ENCODE assay signal across 8 cellular contexts in the genomic region with DNA sequence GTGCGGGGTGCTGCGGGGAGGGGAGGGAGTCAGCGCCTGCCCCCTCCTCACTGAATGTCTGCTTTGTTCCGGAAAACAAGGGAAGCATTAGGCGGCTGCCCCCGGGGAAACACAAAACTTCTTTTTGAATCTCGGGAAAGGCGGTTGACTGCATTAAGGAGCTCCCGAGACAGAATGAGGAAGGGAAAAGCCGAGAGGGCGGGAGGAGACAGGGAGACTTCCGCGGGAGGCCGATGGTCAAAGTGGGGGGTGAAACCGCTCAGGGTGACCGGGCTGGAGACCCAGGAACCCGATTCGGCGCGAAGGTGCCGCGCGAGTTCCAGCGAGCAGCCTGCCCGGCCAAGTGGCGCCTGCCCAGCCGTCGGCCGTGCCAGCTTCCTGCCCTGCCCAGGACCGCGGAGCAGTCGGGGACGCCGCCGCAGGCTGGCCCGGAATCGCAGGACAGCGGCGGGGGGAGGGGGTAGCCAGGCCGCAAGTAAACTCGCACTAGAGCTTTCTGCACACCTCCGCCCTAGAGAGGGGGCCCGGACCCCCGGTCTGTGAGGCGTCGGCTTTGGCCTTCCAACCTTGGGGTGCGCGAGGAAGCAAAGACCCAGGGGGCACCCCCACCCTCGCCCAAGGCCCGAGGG. TPM values are rescaled to one million over a fixed set of nuclear protein-coding genes. Genes with fewer than 3 reads are reported as not detected.
A peak's percentile ranks its signal among the peaks of the same experiment; 100 is the strongest.
DNase-seq lines count a peak whose midpoint lies in the region; ATAC-seq and TF ChIP-seq lines count a peak whose summit lies in the region.

No MANE protein-coding gene starts in this region.

- H3K36me3 ChIP-seq in A673 (ENCODE audit: insufficient read depth, low read length, poor library complexity, severe bottlenecking): no peaks in the 10 kb centered on the region
- no peaks in the 10 kb centered on the region for H3K36me3 ChIP-seq in SK-N-SH (replicated peaks in 1 of 2; ENCODE audit: control insufficient read depth in 1 of 2, insufficient read depth in 2 of 2, low read length in 1 of 2)
- no peaks in the 10 kb centered on the region for H3K36me3 ChIP-seq in esophagus squamous epithelium

- TF ChIP-seq RAD21 in SK-N-SH (IDR thresholded peaks at IDR 0.05; ENCODE audit: low read length): no peak

- H3K4me3 Mint-ChIP-seq in natural killer cell: peak overlapping the region; percentile 85

- POLR2A ChIA-PET in A673 (lab: Charles Lee; ENCODE audit: low non-redundant PET) (no interaction called here), SK-N-SH (lab: Yijun Ruan, JAX) (interaction anchor here (0.6 to 5.0 kb wide), 11 partner anchors 11 to 423 kb away, joined by 3 to 38 read pairs (median 4); a partner anchor contains a TSS)

- peak overlapping the region; percentile 41; the same call in 1 of the 2 replicates for H3K9ac ChIP-seq in SK-N-SH

- H3K9me3 ChIP-seq in A673 (ENCODE audit: low read depth, low read length, poor library complexity, severe bottlenecking): no peaks in the 10 kb centered on the region
- H3K9me3 ChIP-seq in SK-N-SH: no peaks in the 10 kb centered on the region
- H3K9me3 ChIP-seq in esophagus squamous epithelium: no peaks in the 10 kb centered on the region

- peaks cover 51% of the 10 kb centered on the region for H3K4me1 ChIP-seq in A673 (ENCODE audit: insufficient read depth, low read length, poor library complexity, severe bottlenecking)
- H3K4me1 ChIP-seq in SK-N-SH (ENCODE audit: control insufficient read depth in 1 of 2, insufficient read depth in 2 of 2, low read depth in 1 of 2, low read length in 1 of 2): peaks cover 0 to 51% of the 10 kb centered on the region in 2 experiments; a peak in 2 of 4 replicates
- peaks cover 8 to 60% (median 38%) of the 10 kb centered on the region in 3 donors for H3K4me1 ChIP-seq in esophagus squamous epithelium

- peak; percentile 8 for ATAC-seq in GM18907 (IDR thresholded peaks at IDR 0.05; ENCODE audit: unreplicated experiment)
- ATAC-seq in natural killer cell: no peak

- BruUV-seq in A673 (replicated peaks; lab: Mats Ljungman, UMichigan): no TSS peak

- H2AFZ ChIP-seq in SK-N-SH (ENCODE audit: low read depth): peak overlapping the region; percentile 74; the same call in 1 of the 2 replicates

- H3K27ac ChIP-seq in A673 (ENCODE audit: low read depth, low read length, poor library complexity, severe bottlenecking): peak overlapping the region; percentile 85
- peak overlapping the region in 1 of 2 experiments; percentile 98; a peak in 2 of 4 replicates for H3K27ac ChIP-seq in SK-N-SH (ENCODE audit: low read depth in 2 of 2, low read length in 1 of 2)
- H3K27ac ChIP-seq in esophagus squamous epithelium: peak overlapping the region; percentile 61 to 78 (median 64)

- peak overlapping the region; percentile 61 for H3K4me3 ChIP-seq in A673 (ENCODE audit: low read depth, low read length, poor library complexity, severe bottlenecking)
- H3K4me3 ChIP-seq in SK-N-SH (ENCODE audit: low read depth in 2 of 2, low read length in 1 of 2): peak overlapping the region in 1 of 2 experiments; percentile 41; a peak in 2 of 4 replicates
- H3K4me3 ChIP-seq in esophagus squamous epithelium: peak overlapping the region; percentile 36 to 62 (median 49)

- TF ChIP-seq CTCF in A673 (conservative IDR thresholded peaks at IDR 0.05; ENCODE audit: low read depth, low read length) (no peak), SK-N-SH (IDR thresholded peaks at IDR 0.05) (no peak), esophagus squamous epithelium (IDR thresholded peaks at IDR 0.05) (no peak), natural killer cell (IDR thresholded peaks at IDR 0.05) (no peak)

- no peaks in the 10 kb centered on the region for H3K36me3 Mint-ChIP-seq in natural killer cell

- H3K27me3 ChIP-seq in A673 (replicated peaks; ENCODE audit: insufficient read depth, low read depth, low read length, poor library complexity) (no peaks in the 10 kb centered on the region), SK-N-SH (ENCODE audit: insufficient read depth) (peaks cover 38% of the 10 kb centered on the region; the same call in 1 of the 2 replicates), esophagus squamous epithelium (peaks cover 0 to 11% (median 0%) of the 10 kb centered on the region in 4 donors)

- H3K9me3 Mint-ChIP-seq in natural killer cell: no peaks in the 10 kb centered on the region

- H3K4me1 Mint-ChIP-seq in natural killer cell: peaks cover 11 to 21% of the 10 kb centered on the region in 2 donors

- no peaks in the 10 kb centered on the region for H3K79me2 ChIP-seq in SK-N-SH (ENCODE audit: insufficient read depth)

- H3K4me2 ChIP-seq in SK-N-SH: peak overlapping the region; percentile 84

- WGBS in SK-N-SH (ENCODE audit: low lambda C conversion rate): 7% methylated on average over 20 of the region's 50 CpGs
- 0% methylated on average over 2 to 9 of the region's 50 CpGs for WGBS in esophagus squamous epithelium, 2 donors

- no peaks in the 10 kb centered on the region for H3K9me2 ChIP-seq in SK-N-SH

- intact Hi-C loops in A673 (cut with micrococcal nuclease; ENCODE audit: unreplicated experiment): no loop called here
- intact Hi-C loops in esophagus squamous epithelium (cut with DNase I): loop anchor here (5.0 kb wide), 1 partner anchor 61 kb away; no protein-coding TSS in a partner anchor
- intact Hi-C loops in natural killer cell (cut with micrococcal nuclease): loop anchor here (5.0 kb wide), 3 partner anchors 56 to 341 kb away; a partner anchor contains a TSS

- no peak for TF ChIP-seq EP300 in SK-N-SH (IDR thresholded peaks at IDR 0.05; ENCODE audit: borderline replicate concordance in 1 of 2, low read depth in 1 of 2, low read length in 1 of 2)

- H3K27me3 Mint-ChIP-seq in natural killer cell (ENCODE audit: low read depth in 2 of 2): peaks cover 10 to 26% of the 10 kb centered on the region in 2 donors

- no peaks in the 10 kb centered on the region for H4K20me1 ChIP-seq in SK-N-SH (ENCODE audit: insufficient read depth)

- peak; percentile 48 for DNase-seq in A673 (ENCODE audit: low spot score)
- peak; percentile 76 for DNase-seq in SK-N-SH
- no peak for DNase-seq in esophagus squamous epithelium (lab: John Stamatoyannopoulos, UW)
- DNase-seq in natural killer cell: no peak
- no peak for DNase-seq in AG08395 (ENCODE audit: low spot score)
- no peak for DNase-seq in activated CD8-positive, alpha-beta memory T cell treated with anti-CD3 and anti-CD28 coated beads, Interleukin-2, amount 50 U/mL, for 48 hours
- DNase-seq in superior temporal gyrus (ENCODE audit: extremely low spot score): no peak

- no peak overlapping the region for H3K27ac Mint-ChIP-seq in natural killer cell

- H3F3A ChIP-seq in SK-N-SH (replicated peaks; ENCODE audit: insufficient read depth): no peaks in the 10 kb centered on the region

- no peak for TF ChIP-seq POLR2A in esophagus squamous epithelium (IDR thresholded peaks at IDR 0.05)

- CTCF ChIA-PET in A673 (lab: Charles Lee): no interaction called here
- CTCF ChIA-PET in SK-N-SH (lab: Yijun Ruan, JAX): interaction anchor here (0.9 to 2.2 kb wide), 7 partner anchors 13 to 296 kb away, joined by 3 to 5 read pairs (median 3); a partner anchor contains a TSS

TF ChIP-seq in SK-N-SH, 30 proteins besides CTCF, POLR2A, EP300 and RAD21:
- no peak for TF ChIP-seq TCF12 (IDR thresholded peaks at IDR 0.05)
- TF ChIP-seq, protein P1, sequence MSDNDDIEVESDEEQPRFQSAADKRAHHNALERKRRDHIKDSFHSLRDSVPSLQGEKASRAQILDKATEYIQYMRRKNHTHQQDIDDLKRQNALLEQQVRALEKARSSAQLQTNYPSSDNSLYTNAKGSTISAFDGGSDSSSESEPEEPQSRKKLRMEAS (IDR thresholded peaks at IDR 0.05; ENCODE audit: low read depth): no peak
- TF ChIP-seq TAF1 (IDR thresholded peaks at IDR 0.05; ENCODE audit: borderline replicate concordance, low read depth, low read length): no peak
- no peak for TF ChIP-seq RFX5 (IDR thresholded peaks at IDR 0.05; ENCODE audit: low read length)
- TF ChIP-seq, protein P2, sequence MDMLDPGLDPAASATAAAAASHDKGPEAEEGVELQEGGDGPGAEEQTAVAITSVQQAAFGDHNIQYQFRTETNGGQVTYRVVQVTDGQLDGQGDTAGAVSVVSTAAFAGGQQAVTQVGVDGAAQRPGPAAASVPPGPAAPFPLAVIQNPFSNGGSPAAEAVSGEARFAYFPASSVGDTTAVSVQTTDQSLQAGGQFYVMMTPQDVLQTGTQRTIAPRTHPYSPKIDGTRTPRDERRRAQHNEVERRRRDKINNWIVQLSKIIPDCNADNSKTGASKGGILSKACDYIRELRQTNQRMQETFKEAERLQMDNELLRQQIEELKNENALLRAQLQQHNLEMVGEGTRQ (IDR thresholded peaks at IDR 0.05; ENCODE audit: borderline replicate concordance, low read depth, low read length): no peak
- TF ChIP-seq SIN3A (IDR thresholded peaks at IDR 0.05; ENCODE audit: borderline replicate concordance, low read depth, low read length): no peak
- no peak for TF ChIP-seq MXI1 (IDR thresholded peaks at IDR 0.05; ENCODE audit: low read depth, low read length)
- no peak for TF ChIP-seq GATA2 (CRISPR knock-in tag; IDR thresholded peaks at IDR 0.05)
- TF ChIP-seq MEF2A (IDR thresholded peaks at IDR 0.05; ENCODE audit: borderline replicate concordance, low read depth): no peak
- no peak for TF ChIP-seq GABPA (IDR thresholded peaks at IDR 0.05; ENCODE audit: low read depth)
- no peak for TF ChIP-seq NRF1 (IDR thresholded peaks at IDR 0.05; ENCODE audit: low read depth, low read length)
- no peak for TF ChIP-seq YY1 (IDR thresholded peaks at IDR 0.05; ENCODE audit: low read depth)
- no peak for TF ChIP-seq RXRA (IDR thresholded peaks at IDR 0.05; ENCODE audit: borderline replicate concordance, low read depth)

RNA-seq across cellular contexts. Expression of a gene that starts 55.1 kb away (rescaled TPM):
- 58.8 and 59.0 TPM in 2 replicates for total RNA-seq in A673 (2021)
- 6.9 and 8.8 TPM in 2 replicates for polyA plus RNA-seq in SK-N-SH (2012; rRNA removed)
- 8.4 and 9.4 TPM in 2 replicates for polyA plus RNA-seq in SK-N-SH (2012; cell fraction: cytosol; rRNA removed)
- polyA plus RNA-seq in SK-N-SH (2012; cell fraction: nucleus; rRNA removed): 19.4 and 21.9 TPM in 2 replicates
- total RNA-seq in esophagus squamous epithelium: 10 to 100 TPM; 12.0 to 20.1 (median 17.4) TPM
- total RNA-seq in natural killer cell: 10 to 100 TPM; 20.0 to 35.2 (median 29.2) TPM

Comparison
In these comparisons a context has a peak if more than half of its experiments do, and no peak if none do; other contexts are left out.
1. DNase-seq: peak in A673 (single experiment) and SK-N-SH (single experiment); none in esophagus squamous epithelium (single experiment), natural killer cell (single experiment), AG08395 (single experiment), activated CD8-positive, alpha-beta memory T cell treated with anti-CD3 and anti-CD28 coated beads, Interleukin-2, amount 50 U/mL, for 48 hours (single experiment) and superior temporal gyrus (single experiment).